1 cellular context compared by ENCODE assay signal in genomic region chr17:72615627-72615991, GRCh38.
A peak's percentile ranks its signal among the peaks of the same experiment; 100 is the strongest.
TF ChIP-seq lines count a peak whose summit lies in the region.

No MANE protein-coding gene starts in this region.

TF ChIP-seq in HepG2, 621 proteins besides CTCF, POLR2A, EP300 and RAD21 (continued from another document and continues in another):
- TF ChIP-seq, protein P1, sequence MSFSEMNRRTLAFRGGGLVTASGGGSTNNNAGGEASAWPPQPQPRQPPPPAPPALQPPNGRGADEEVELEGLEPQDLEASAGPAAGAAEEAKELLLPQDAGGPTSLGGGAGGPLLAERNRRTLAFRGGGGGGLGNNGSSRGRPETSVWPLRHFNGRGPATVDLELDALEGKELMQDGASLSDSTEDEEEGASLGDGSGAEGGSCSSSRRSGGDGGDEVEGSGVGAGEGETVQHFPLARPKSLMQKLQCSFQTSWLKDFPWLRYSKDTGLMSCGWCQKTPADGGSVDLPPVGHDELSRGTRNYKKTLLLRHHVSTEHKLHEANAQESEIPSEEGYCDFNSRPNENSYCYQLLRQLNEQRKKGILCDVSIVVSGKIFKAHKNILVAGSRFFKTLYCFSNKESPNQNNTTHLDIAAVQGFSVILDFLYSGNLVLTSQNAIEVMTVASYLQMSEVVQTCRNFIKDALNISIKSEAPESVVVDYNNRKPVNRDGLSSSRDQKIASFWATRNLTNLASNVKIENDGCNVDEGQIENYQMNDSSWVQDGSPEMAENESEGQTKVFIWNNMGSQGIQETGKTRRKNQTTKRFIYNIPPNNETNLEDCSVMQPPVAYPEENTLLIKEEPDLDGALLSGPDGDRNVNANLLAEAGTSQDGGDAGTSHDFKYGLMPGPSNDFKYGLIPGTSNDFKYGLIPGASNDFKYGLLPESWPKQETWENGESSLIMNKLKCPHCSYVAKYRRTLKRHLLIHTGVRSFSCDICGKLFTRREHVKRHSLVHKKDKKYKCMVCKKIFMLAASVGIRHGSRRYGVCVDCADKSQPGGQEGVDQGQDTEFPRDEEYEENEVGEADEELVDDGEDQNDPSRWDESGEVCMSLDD (CRISPR knock-in tag; IDR thresholded peaks at IDR 0.05; ENCODE audit: borderline replicate concordance): no peak
- TF ChIP-seq KLF16 (CRISPR knock-in tag; IDR thresholded peaks at IDR 0.05) (no peak), ZNF709 (CRISPR knock-in tag; IDR thresholded peaks at IDR 0.05) (no peak), ZBTB21 (CRISPR knock-in tag; IDR thresholded peaks at IDR 0.05) (no peak), ATF3 (CRISPR knock-in tag; IDR thresholded peaks at IDR 0.05) (0 out of 2 replicates have a peak, but pooled peaks have one; percentile 13), ZSCAN22 (CRISPR knock-in tag; IDR thresholded peaks at IDR 0.05) (no peak), MXI1 (IDR thresholded peaks at IDR 0.05; ENCODE audit: borderline replicate concordance, low read depth, low read length) (no peak), RARA (CRISPR knock-in tag; IDR thresholded peaks at IDR 0.05) (0 out of 2 replicates have a peak, but pooled peaks have one; percentile 12), RBFOX2 (IDR thresholded peaks at IDR 0.05; ENCODE audit: low read depth, low read length) (no peak), THRA (CRISPR knock-in tag; IDR thresholded peaks at IDR 0.05; ENCODE audit: borderline replicate concordance) (no peak), CHCHD3 (CRISPR knock-in tag; IDR thresholded peaks at IDR 0.05) (no peak), ELF4 (CRISPR knock-in tag; IDR thresholded peaks at IDR 0.05; ENCODE audit: borderline replicate concordance) (no peak), NR0B2 (CRISPR knock-in tag; IDR thresholded peaks at IDR 0.05) (no peak), ZNF589 (CRISPR knock-in tag; conservative IDR thresholded peaks at IDR 0.05) (no peak), ZNF572 (CRISPR knock-in tag; IDR thresholded peaks at IDR 0.05) (0 out of 2 replicates have a peak, but pooled peaks have one; percentile 15), CBX5 (CRISPR knock-in tag; IDR thresholded peaks at IDR 0.05; ENCODE audit: borderline replicate concordance) (peak; percentile 38; the same call in 1 of the 2 replicates), HMGA1 (CRISPR knock-in tag; conservative IDR thresholded peaks at IDR 0.05) (no peak), NFIC (IDR thresholded peaks at IDR 0.05; ENCODE audit: low read length) (no peak), THYN1 (CRISPR knock-in tag; IDR thresholded peaks at IDR 0.05; ENCODE audit: borderline replicate concordance, low read depth) (no peak), E2F1 (CRISPR knock-in tag; IDR thresholded peaks at IDR 0.05) (no peak), ZNF382 (CRISPR knock-in tag; IDR thresholded peaks at IDR 0.05; ENCODE audit: borderline replicate concordance) (no peak), HHEX (CRISPR knock-in tag; IDR thresholded peaks at IDR 0.05) (no peak), ZBTB42 (CRISPR knock-in tag; IDR thresholded peaks at IDR 0.05) (no peak), ZNF562 (CRISPR knock-in tag; IDR thresholded peaks at IDR 0.05; ENCODE audit: borderline replicate concordance) (no peak), ZNF225 (CRISPR knock-in tag; IDR thresholded peaks at IDR 0.05) (no peak), GATA4 (IDR thresholded peaks at IDR 0.05; ENCODE audit: borderline replicate concordance, low read depth) (no peak), PATZ1 (CRISPR knock-in tag; IDR thresholded peaks at IDR 0.05) (no peak; the same call in 1 of the 2 replicates), BCL6 (CRISPR knock-in tag; IDR thresholded peaks at IDR 0.05) (no peak), HOXA5 (CRISPR knock-in tag; IDR thresholded peaks at IDR 0.05) (0 out of 2 replicates have a peak, but pooled peaks have one; percentile 32), ZNF205 (CRISPR knock-in tag; IDR thresholded peaks at IDR 0.05) (no peak), NFKBIZ (CRISPR knock-in tag; IDR thresholded peaks at IDR 0.05) (no peak), SIN3B (IDR thresholded peaks at IDR 0.05; ENCODE audit: low read length) (no peak), POGK (CRISPR knock-in tag; conservative IDR thresholded peaks at IDR 0.05) (0 out of 2 replicates have a peak, but pooled peaks have one; percentile 30), IRX3 (CRISPR knock-in tag; IDR thresholded peaks at IDR 0.05; ENCODE audit: borderline replicate concordance, low read depth) (no peak)
- TF ChIP-seq, protein P2, sequence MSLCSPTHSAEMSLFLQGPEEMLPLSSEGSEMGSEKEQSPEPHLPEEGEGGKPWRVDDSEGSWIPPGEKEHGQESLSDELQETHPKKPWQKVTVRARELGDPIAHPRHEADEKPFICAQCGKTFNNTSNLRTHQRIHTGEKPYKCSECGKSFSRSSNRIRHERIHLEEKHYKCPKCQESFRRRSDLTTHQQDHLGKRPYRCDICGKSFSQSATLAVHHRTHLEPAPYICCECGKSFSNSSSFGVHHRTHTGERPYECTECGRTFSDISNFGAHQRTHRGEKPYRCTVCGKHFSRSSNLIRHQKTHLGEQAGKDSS (CRISPR knock-in tag; IDR thresholded peaks at IDR 0.05; ENCODE audit: borderline replicate concordance, low read depth): 0 out of 2 replicates have a peak, but pooled peaks have one; percentile 58
- TF ChIP-seq, protein P3, sequence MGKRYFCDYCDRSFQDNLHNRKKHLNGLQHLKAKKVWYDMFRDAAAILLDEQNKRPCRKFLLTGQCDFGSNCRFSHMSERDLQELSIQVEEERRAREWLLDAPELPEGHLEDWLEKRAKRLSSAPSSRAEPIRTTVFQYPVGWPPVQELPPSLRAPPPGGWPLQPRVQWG (CRISPR knock-in tag; IDR thresholded peaks at IDR 0.05; ENCODE audit: borderline replicate concordance, low read depth): no peak
- TF ChIP-seq, protein P4, sequence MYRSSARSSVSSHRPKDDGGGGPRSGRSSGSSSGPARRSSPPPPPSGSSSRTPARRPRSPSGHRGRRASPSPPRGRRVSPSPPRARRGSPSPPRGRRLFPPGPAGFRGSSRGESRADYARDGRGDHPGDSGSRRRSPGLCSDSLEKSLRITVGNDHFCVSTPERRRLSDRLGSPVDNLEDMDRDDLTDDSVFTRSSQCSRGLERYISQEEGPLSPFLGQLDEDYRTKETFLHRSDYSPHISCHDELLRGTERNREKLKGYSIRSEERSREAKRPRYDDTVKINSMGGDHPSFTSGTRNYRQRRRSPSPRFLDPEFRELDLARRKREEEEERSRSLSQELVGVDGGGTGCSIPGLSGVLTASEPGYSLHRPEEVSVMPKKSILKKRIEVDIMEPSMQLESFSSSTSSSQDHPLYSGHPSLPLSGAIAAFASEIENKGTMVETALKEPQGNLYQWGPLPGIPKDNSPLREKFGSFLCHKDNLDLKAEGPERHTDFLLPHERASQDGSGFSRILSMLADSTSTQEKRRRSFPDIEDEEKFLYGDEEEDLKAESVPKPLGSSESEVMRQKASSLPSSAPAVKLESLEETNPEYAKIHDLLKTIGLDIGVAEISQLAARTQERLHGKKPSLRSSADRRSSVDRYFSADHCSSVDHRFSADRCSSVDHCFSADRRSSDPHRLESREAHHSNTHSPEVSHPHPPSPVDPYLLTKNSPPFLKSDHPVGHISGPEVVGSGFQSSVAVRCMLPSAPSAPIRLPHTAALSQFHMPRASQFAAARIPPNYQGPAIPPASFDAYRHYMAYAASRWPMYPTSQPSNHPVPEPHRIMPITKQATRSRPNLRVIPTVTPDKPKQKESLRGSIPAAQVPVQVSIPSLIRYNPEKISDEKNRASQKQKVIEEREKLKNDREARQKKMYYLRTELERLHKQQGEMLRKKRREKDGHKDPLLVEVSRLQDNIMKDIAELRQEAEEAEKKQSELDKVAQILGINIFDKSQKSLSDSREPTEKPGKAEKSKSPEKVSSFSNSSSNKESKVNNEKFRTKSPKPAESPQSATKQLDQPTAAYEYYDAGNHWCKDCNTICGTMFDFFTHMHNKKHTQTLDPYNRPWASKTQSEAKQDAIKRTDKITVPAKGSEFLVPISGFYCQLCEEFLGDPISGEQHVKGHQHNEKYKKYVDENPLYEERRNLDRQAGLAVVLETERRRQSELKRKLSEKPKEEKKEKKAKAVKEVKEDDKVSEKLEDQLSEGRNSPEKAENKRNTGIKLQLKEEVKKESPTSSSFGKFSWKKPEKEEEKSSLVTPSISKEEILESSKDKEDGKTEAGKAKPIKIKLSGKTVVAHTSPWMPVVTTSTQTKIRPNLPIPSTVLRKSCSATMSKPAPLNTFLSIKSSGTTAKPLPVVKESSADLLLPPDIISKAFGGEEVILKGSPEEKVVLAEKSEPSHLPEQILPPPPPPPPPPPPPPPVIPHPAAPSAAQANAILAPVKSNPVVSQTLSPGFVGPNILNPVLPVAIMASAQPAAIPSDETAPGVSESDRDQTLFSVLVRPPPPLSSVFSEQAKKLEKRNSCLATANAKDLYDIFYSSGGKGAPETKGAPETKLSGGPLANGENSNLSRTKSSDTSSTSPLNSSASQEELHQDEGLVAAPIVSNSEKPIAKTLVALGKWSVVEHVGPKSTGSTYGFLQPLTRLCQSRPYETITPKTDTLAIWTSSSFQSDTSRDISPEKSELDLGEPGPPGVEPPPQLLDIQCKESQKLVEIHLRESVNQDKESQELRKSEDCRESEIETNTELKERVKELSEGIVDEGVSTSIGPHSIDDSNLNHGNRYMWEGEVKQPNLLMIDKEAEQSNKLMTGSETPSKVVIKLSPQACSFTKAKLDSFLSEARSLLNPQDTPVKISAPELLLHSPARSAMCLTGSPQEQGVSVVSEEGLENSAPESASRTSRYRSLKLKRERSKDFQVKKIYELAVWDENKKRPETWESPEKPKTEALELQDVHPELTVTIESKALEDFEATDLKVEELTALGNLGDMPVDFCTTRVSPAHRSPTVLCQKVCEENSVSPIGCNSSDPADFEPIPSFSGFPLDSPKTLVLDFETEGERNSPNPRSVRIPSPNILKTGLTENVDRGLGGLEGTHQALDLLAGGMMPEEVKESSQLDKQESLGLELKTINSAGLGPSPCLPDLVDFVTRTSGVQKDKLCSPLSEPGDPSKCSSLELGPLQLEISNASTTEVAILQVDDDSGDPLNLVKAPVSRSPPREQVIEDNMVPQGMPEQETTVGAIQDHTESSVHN (CRISPR knock-in tag; IDR thresholded peaks at IDR 0.05): 0 out of 2 replicates have a peak, but pooled peaks have one; percentile 80
